13 cellular contexts compared by ENCODE assay signal in the genomic region with DNA sequence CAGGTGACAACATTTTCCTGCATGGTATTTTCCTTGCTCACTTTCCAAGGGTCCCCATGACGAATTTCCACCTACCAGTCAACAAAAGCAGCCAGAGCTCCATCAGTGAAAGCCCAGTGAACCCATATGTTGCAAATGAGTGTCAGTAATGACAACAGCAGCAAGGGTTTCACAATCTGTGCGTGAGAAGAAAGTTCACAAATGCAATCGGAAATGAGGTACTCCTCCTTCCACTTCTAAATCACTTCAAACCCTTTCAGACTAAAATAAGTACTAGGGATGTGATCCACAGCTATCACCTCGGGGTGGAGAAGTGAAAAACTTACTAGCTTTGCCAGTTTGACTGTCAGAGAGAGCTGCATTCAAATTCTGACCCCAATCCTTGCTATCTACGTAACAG. TPM values are rescaled to one million over a fixed set of nuclear protein-coding genes. Genes with fewer than 3 reads are reported as not detected.
DNase-seq lines count a peak whose midpoint lies in the region; ATAC-seq and TF ChIP-seq lines count a peak whose summit lies in the region.
"Had no signal": no experiment of that assay in that cellular context is flagged by ENCODE, and none has a peak within 500 bp of the region (broad histone marks: within the 10 kb centered on the region; RNA-seq: fewer than 3 reads in every experiment).

No MANE protein-coding gene starts in this region.

- intact Hi-C loops in transverse colon (cut with DNase I; ENCODE audit: low total_unique reads) = no loop called here

- no peak for TF ChIP-seq POLR2A in transverse colon (IDR thresholded peaks at IDR 0.05)

- no peak overlapping the region for H3K23ac ChIP-seq in neuronal stem cell (ENCODE audit: low read depth, low read length, poor library complexity)

- H3K9me3 ChIP-seq in OCI-LY1 (ENCODE audit: low read length) (0 out of 2 replicates have a peak, but pooled peaks cover 3% of the 10 kb centered on the region), neuronal stem cell (replicated peaks in 1 of 2; ENCODE audit: control insufficient read depth in 2 of 2, insufficient read depth in 1 of 2, low read depth in 1 of 2, low read length in 2 of 2) (peaks cover 0 to 14% of the 10 kb centered on the region in 2 donors), transverse colon (no peaks in the 10 kb centered on the region)

- no peak overlapping the region for H2AK5ac ChIP-seq in neuronal stem cell (ENCODE audit: low read depth, low read length)

- no peaks in the 10 kb centered on the region for H3K79me1 ChIP-seq in neuronal stem cell (ENCODE audit: low read depth, low read length)

- no peaks in the 10 kb centered on the region for H4K20me1 ChIP-seq in OCI-LY1 (ENCODE audit: insufficient read depth, low read length)

- H3K4me2 ChIP-seq in OCI-LY1 (ENCODE audit: low read length) = peak overlapping the region; percentile 77
- H3K4me2 ChIP-seq in neuronal stem cell (ENCODE audit: insufficient read depth, low read length, poor library complexity, severe bottlenecking) = no peak overlapping the region

- no peaks in the 10 kb centered on the region for H3K79me2 ChIP-seq in OCI-LY1 (ENCODE audit: insufficient read depth, low read length)
- H3K79me2 ChIP-seq: parathyroid adenoma had no signal

- H4K91ac ChIP-seq in neuronal stem cell (ENCODE audit: low read depth, low read length, poor library complexity) = no peak overlapping the region

- H3K18ac ChIP-seq in neuronal stem cell (ENCODE audit: low read length) = no peak overlapping the region

- H3K27me3 ChIP-seq in OCI-LY1 (ENCODE audit: insufficient read depth, low read length) = no peaks in the 10 kb centered on the region
- no peaks in the 10 kb centered on the region for H3K27me3 ChIP-seq in neuronal stem cell (ENCODE audit: control insufficient read depth in 3 of 3, insufficient read depth in 3 of 3, low read depth in 1 of 3, low read length in 3 of 3)
- H3K27me3 ChIP-seq in transverse colon = no peaks in the 10 kb centered on the region

- peak overlapping the region; percentile 90 for H3K27ac ChIP-seq in OCI-LY1 (ENCODE audit: low read depth, low read length, poor library complexity, severe bottlenecking)
- no peak overlapping the region for H3K27ac ChIP-seq in neuronal stem cell (replicated peaks; ENCODE audit: low read length)
- no peak overlapping the region for H3K27ac ChIP-seq in transverse colon
- H3K27ac ChIP-seq: parathyroid adenoma, VCaP had no signal

- in situ Hi-C loops in transverse colon (cut with MboI; ENCODE audit: low pct_ligation_motif_present in 1 of 4, low pct_unique_long_range_greater_than_20kb in 1 of 4, low sequenced_read_pairs in 3 of 4) = no loop called here

- H2AFZ ChIP-seq in OCI-LY1 (ENCODE audit: low read length) (peak overlapping the region; percentile 17; the same call in 1 of the 2 replicates), neuronal stem cell (ENCODE audit: low read length) (peak overlapping the region; percentile 14)
- H2AFZ ChIP-seq: parathyroid adenoma had no signal

- H4K8ac ChIP-seq in neuronal stem cell (ENCODE audit: low read depth, low read length) = no peak overlapping the region

- no peaks in the 10 kb centered on the region for H3F3A ChIP-seq in OCI-LY1 (ENCODE audit: insufficient read depth, low read length)

- H3K4ac ChIP-seq in neuronal stem cell (ENCODE audit: low read length) = no peak overlapping the region

- H2BK5ac ChIP-seq in neuronal stem cell (ENCODE audit: low read length) = no peak overlapping the region

- no peak overlapping the region for H2BK120ac ChIP-seq in neuronal stem cell (ENCODE audit: low read depth, low read length)

- H2BK12ac ChIP-seq in neuronal stem cell (ENCODE audit: low read length) = no peak overlapping the region

- peak overlapping the region; percentile 59 for H3K4me3 ChIP-seq in OCI-LY1 (ENCODE audit: low read depth, low read length, poor library complexity, severe bottlenecking)
- no peak overlapping the region for H3K4me3 ChIP-seq in neuronal stem cell (ENCODE audit: low read length in 2 of 2)
- H3K4me3 ChIP-seq in transverse colon = no peak overlapping the region

- H3K36me3 ChIP-seq in OCI-LY1 (ENCODE audit: insufficient read depth, low read length) (peaks cover 12% of the 10 kb centered on the region), neuronal stem cell (replicated peaks in 1 of 2; ENCODE audit: control insufficient read depth in 2 of 2, insufficient read depth in 2 of 2, low read length in 2 of 2) (no peaks in the 10 kb centered on the region), transverse colon (no peaks in the 10 kb centered on the region)

- peak; percentile 45 for ATAC-seq in GM18870 (IDR thresholded peaks at IDR 0.05; ENCODE audit: unreplicated experiment)
- peak; percentile 67 for ATAC-seq in HG02798 (IDR thresholded peaks at IDR 0.05; ENCODE audit: poor library complexity, unreplicated experiment)
- no peak for ATAC-seq in GM21737 (IDR thresholded peaks at IDR 0.05; ENCODE audit: unreplicated experiment)
- ATAC-seq: PC-3 had no signal

- no peaks in the 10 kb centered on the region for H3K9me2 ChIP-seq in OCI-LY1 (ENCODE audit: low read depth, low read length)

- no peak for TF ChIP-seq CTCF in OCI-LY1 (IDR thresholded peaks at IDR 0.05; ENCODE audit: low read length)
- no peak for TF ChIP-seq CTCF in transverse colon (IDR thresholded peaks at IDR 0.05)

- no peak overlapping the region for H3K14ac ChIP-seq in neuronal stem cell (ENCODE audit: low read length)

- H3K9ac ChIP-seq in OCI-LY1 (ENCODE audit: low read length) (peak overlapping the region; percentile 75), neuronal stem cell (ENCODE audit: low read depth, low read length, poor library complexity) (no peak overlapping the region)
- H3K9ac ChIP-seq: parathyroid adenoma had no signal

- H3K4me1 ChIP-seq in OCI-LY1 (ENCODE audit: insufficient read depth, low read length, severe bottlenecking) = peaks cover 78% of the 10 kb centered on the region
- H3K4me1 ChIP-seq in neuronal stem cell (ENCODE audit: control insufficient read depth in 2 of 2, insufficient read depth in 1 of 2, low read depth in 1 of 2, low read length in 2 of 2) = no peaks in the 10 kb centered on the region
- H3K4me1 ChIP-seq in transverse colon = no peaks in the 10 kb centered on the region
- H3K4me1 ChIP-seq: parathyroid adenoma had no signal

- no peak for DNase-seq in neuronal stem cell (ENCODE audit: low spot score)
- no peak for DNase-seq in midbrain (lab: John Stamatoyannopoulos, UW)
- no peak for DNase-seq in transverse colon
- no peak for DNase-seq in HT-29 (ENCODE audit: low spot score)
- DNase-seq: HCEC 1CT, kidney glomerular epithelial cell, PC-3 had no signal

- no peak for TF ChIP-seq EP300 in transverse colon (IDR thresholded peaks at IDR 0.05; ENCODE audit: low read depth)

- no peak overlapping the region for H2BK15ac ChIP-seq in neuronal stem cell (ENCODE audit: low read length)

- no CpG with 5 or more reads among the region's 5 CpGs for WGBS in neuronal stem cell (ENCODE audit: extremely low coverage in 2 of 2, insufficient read length in 2 of 2, insufficient replicate concordance in 1 of 2), 2 donors
- WGBS in transverse colon (ENCODE audit: low coverage in 1 of 2), 2 donors = 37 to 46% methylated on average over 4 to 5 of the region's 5 CpGs

RNA-seq across cellular contexts. Expression of a gene that starts 55.6 kb away (rescaled TPM):
- 35.3 TPM for polyA plus RNA-seq in neuronal stem cell (2013, experiment 1 of 2)
- 36.0 TPM for polyA plus RNA-seq in neuronal stem cell (2013, experiment 2 of 2)
- total RNA-seq in transverse colon = 10 to 100 TPM; 15.7 to 28.9 (median 21.2) TPM
- total RNA-seq in HT-29 (2014; rRNA removed; shearing (Covaris generic)) = 11.1 and 12.7 TPM in 2 replicates
